Comparison of ENCODE assay signal across 27 cellular contexts in genomic region chr19:35360880-35361420, GRCh38. TPM values are rescaled to one million over a fixed set of nuclear protein-coding genes. Genes with fewer than 3 reads are reported as not detected.
"Had no signal": no experiment of that assay in that cellular context is flagged by ENCODE, and none has a peak within 500 bp of the region (broad histone marks: within the 10 kb centered on the region; RNA-seq: fewer than 3 reads in every experiment).

No MANE protein-coding gene starts in this region.

- H3K27ac ChIP-seq: gastrocnemius medialis, neutrophil, ovary, upper lobe of left lung had no signal

- H3K9me3 ChIP-seq: gastrocnemius medialis, neutrophil, ovary, upper lobe of left lung had no signal

- H3K27me3 ChIP-seq: gastrocnemius medialis, ovary, upper lobe of left lung had no signal

- DNase-seq: activated B cell treated with CpG ODN at 0.5 μM for 24 hours; activated CD4-positive, alpha-beta T cell treated with anti-CD3 and anti-CD28 coated beads for 36 hours; activated CD4-positive, alpha-beta T cell treated with anti-CD3 and anti-CD28 coated beads, Interleukin-2, amount 50 U/mL, for 48 hours; activated gamma-delta T cell; activated naive CD4-positive, alpha-beta T cell treated with anti-CD3 and anti-CD28 coated beads, Interleukin-2, amount 50 U/mL, for 16 hours; activated naive CD8-positive, alpha-beta T cell treated with anti-CD3 and anti-CD28 coated beads, Interleukin-2, amount 50 U/mL, for 24 hours; anterior cingulate cortex; effector CD8-positive, alpha-beta T cell; gastrocnemius medialis; head of caudate nucleus; hypothalamus; left ventricle myocardium superior; midbrain; ovary; right cardiac atrium; stimulated activated CD4-positive, alpha-beta T cell treated with anti-CD3 and anti-CD28 coated beads, Interleukin-2, amount 100 ng/mL, for 24 hours; SW 1271; T-helper 17 cell; upper lobe of left lung had no signal

- H3K4me1 ChIP-seq: gastrocnemius medialis had no signal

- H3K4me3 ChIP-seq: gastrocnemius medialis, ovary, upper lobe of left lung had no signal

- H3K36me3 ChIP-seq: gastrocnemius medialis, neutrophil, ovary, upper lobe of left lung had no signal

RNA-seq across cellular contexts. Expression of gene FFAR3, which starts 2.7 kb away (rescaled TPM):
- total RNA-seq: cardiac septum, chondrocyte, endothelial cell of umbilical vein, esophagus mucosa, gastrocnemius medialis, left ventricle myocardium superior, pulmonary artery endothelial cell, skeletal muscle tissue had no signal
- polyA plus RNA-seq: endothelial cell of umbilical vein had no signal

RNA-seq across cellular contexts. Expression of gene GPR42, which starts 9.9 kb away (rescaled TPM):
- total RNA-seq: activated B cell treated with CpG ODN at 0.5 μM for 24 hours; activated CD8-positive, alpha-beta memory T cell treated with anti-CD3 and anti-CD28 coated beads for 36 hours; cardiac septum; chondrocyte; endothelial cell of umbilical vein; esophagus mucosa; gastrocnemius medialis; left ventricle myocardium superior; ovary; pulmonary artery endothelial cell; right cardiac atrium; skeletal muscle tissue had no signal
- polyA plus RNA-seq: endothelial cell of umbilical vein, ovary, right cardiac atrium had no signal

RNA-seq across cellular contexts. Expression of gene FFAR1, which starts 13.2 kb away (rescaled TPM):
- total RNA-seq: activated CD8-positive, alpha-beta memory T cell treated with anti-CD3 and anti-CD28 coated beads for 36 hours; cardiac septum; chondrocyte; endothelial cell of umbilical vein; esophagus mucosa; gastrocnemius medialis; left ventricle myocardium superior; pulmonary artery endothelial cell; right cardiac atrium; skeletal muscle tissue had no signal
- polyA plus RNA-seq: endothelial cell of umbilical vein, right cardiac atrium had no signal

RNA-seq across cellular contexts. Expression of gene CD22, which starts 32.0 kb away (rescaled TPM):
- total RNA-seq: chondrocyte, endothelial cell of umbilical vein, pulmonary artery endothelial cell had no signal
- polyA plus RNA-seq: endothelial cell of umbilical vein had no signal
